Comparison of ENCODE assay signal across 8 cellular contexts in genomic region chr1:2363847-2364513, GRCh38.
"Had no signal": no experiment of that assay in that cellular context is flagged by ENCODE, and none has a peak within 500 bp of the region (broad histone marks: within the 10 kb centered on the region; RNA-seq: fewer than 3 reads in every experiment).

No MANE protein-coding gene starts in this region.

- DNase-seq: IMR-90, KBM-7, KG1 had no signal

- H3K9ac ChIP-seq: KMS-11 had no signal

- H3K27ac Mint-ChIP-seq: IgD-negative memory B cell had no signal

- H3K4me2 ChIP-seq: KMS-11 had no signal

- H3K27ac ChIP-seq: HL-60, KMS-11 had no signal

- ATAC-seq: HepG2 had no signal

- H3K27me3 Mint-ChIP-seq: IgD-negative memory B cell had no signal

- FAIRE-seq: HepG2, HTR-8/SVneo had no signal

- H3K4me3 Mint-ChIP-seq: IgD-negative memory B cell had no signal
